In the genomic region with DNA sequence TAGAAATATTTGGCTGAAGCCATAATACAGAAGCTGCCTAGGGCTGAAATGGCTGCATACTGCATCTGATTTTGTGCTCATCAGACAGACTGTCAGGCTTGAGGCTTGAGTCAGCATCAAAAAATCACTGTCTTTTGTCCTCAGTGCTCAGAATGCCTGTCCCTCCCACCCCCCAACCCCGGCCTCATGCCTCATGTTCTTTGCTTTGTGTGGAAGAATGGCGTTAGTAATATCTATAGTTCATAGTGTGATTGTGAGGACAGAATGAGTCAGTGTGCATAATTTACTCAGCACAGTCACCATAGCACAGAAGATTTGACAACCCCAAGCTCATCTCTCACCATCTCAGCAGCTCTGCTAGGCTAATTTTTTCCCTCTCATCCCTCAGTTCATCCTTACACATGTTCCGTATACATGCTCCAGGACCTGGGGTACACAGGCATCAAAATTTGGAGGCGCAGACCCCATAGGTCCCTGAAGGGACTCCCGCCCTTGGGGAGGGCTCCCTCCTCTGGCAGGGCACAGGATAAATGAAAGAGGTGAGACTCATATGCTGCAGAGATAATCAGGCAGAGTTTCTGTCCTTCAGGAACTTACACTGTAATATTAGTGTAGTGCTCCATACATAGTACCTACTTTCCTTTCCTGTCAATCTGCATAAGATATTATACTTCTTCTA, we compare ENCODE assay signal across 14 cellular contexts.
DNase-seq lines count a peak whose midpoint lies in the region; ATAC-seq and TF ChIP-seq lines count a peak whose summit lies in the region.
"Had no signal": no experiment of that assay in that cellular context is flagged by ENCODE, and none has a peak within 500 bp of the region (broad histone marks: within the 10 kb centered on the region; RNA-seq: fewer than 3 reads in every experiment).

No MANE protein-coding gene starts in this region.

- peak; percentile 26 for TF ChIP-seq CTCF in C4-2B (conservative IDR thresholded peaks at IDR 0.05)
- peak; percentile 20; the same call in 1 of the 2 replicates for TF ChIP-seq CTCF in PC-3 (conservative IDR thresholded peaks at IDR 0.05; ENCODE audit: low read depth, low read length)
- no peak for TF ChIP-seq CTCF in dorsolateral prefrontal cortex (IDR thresholded peaks at IDR 0.05 in 54 of 56, conservative IDR thresholded peaks at IDR 0.05 in 2 of 56; ENCODE audit: low read depth in 1 of 56, partially characterized antibody in 56 of 56)

- H3K4me1 ChIP-seq in PC-3 (ENCODE audit: insufficient read depth, low read length), result no peaks in the 10 kb centered on the region
- H3K4me1 ChIP-seq: HAP-1 had no signal

- no peak overlapping the region for H3K4me3 ChIP-seq in PC-3 (ENCODE audit: low read length)
- H3K4me3 ChIP-seq in dorsolateral prefrontal cortex, result no peak overlapping the region
- H3K4me3 ChIP-seq: HAP-1, mucosa of descending colon had no signal

- ATAC-seq in GM18868 (IDR thresholded peaks at IDR 0.05; ENCODE audit: unreplicated experiment) (peak; percentile 89), PC-3 (no peak), esophagus mucosa (peak; percentile 32)
- ATAC-seq: mucosa of descending colon had no signal

- no peaks in the 10 kb centered on the region for H4K20me1 ChIP-seq in PC-3 (ENCODE audit: low read length)

- POLR2A ChIA-PET in PC-3 (lab: Charles Lee; ENCODE audit: unreplicated experiment), result no interaction called here

- BruUV-seq in PC-3 (replicated peaks; lab: Mats Ljungman, UMichigan), result no TSS peak

- H3F3A ChIP-seq in PC-3 (ENCODE audit: low read length, unreplicated experiment), result no peaks in the 10 kb centered on the region

- H3K36me3 ChIP-seq in PC-3 (ENCODE audit: low read depth, low read length), result no peaks in the 10 kb centered on the region
- H3K36me3 ChIP-seq: HAP-1 had no signal

- H3K9me2 ChIP-seq in PC-3 (replicated peaks; ENCODE audit: low read length), result no peaks in the 10 kb centered on the region

- no peaks in the 10 kb centered on the region for H3K79me2 ChIP-seq in PC-3 (ENCODE audit: low read length)

- no peaks in the 10 kb centered on the region for H3K9me3 ChIP-seq in PC-3 (ENCODE audit: low read length)
- H3K9me3 ChIP-seq: HAP-1, mucosa of descending colon had no signal

- no peak overlapping the region for H2AFZ ChIP-seq in PC-3 (ENCODE audit: low read length)

- no peak overlapping the region for H3K27ac ChIP-seq in C4-2B
- H3K27ac ChIP-seq in PC-3 (ENCODE audit: low read length), result no peak overlapping the region
- no peak overlapping the region for H3K27ac ChIP-seq in dorsolateral prefrontal cortex

- CTCF ChIA-PET in PC-3 (lab: Charles Lee), result no interaction called here

- no peaks in the 10 kb centered on the region for H3K27me3 ChIP-seq in PC-3 (ENCODE audit: low read length)
- H3K27me3 ChIP-seq in dorsolateral prefrontal cortex, result peaks cover 0 to 3% (median 0%) of the 10 kb centered on the region in 45 donors

- no peak overlapping the region for H3K4me2 ChIP-seq in PC-3 (ENCODE audit: low read length)

- no peak overlapping the region for H3K9ac ChIP-seq in PC-3 (ENCODE audit: low read length)

- intact Hi-C loops in PC-3 (cut with micrococcal nuclease) (no loop called here), dorsolateral prefrontal cortex (cut with DNase I) (no loop called here)

- DNase-seq in PC-3, result peak; percentile 6
- DNase-seq in dorsolateral prefrontal cortex, result no peak
- no peak for DNase-seq in NCI-H1105 (lab: John Stamatoyannopoulos, UW)
- no peak for DNase-seq in amygdala (lab: John Stamatoyannopoulos, UW)
- DNase-seq in SIG-M5 (lab: John Stamatoyannopoulos, UW), result no peak
- DNase-seq: activated effector memory CD4-positive, alpha-beta T cell treated with Interleukin-2 at 50 U/mL for 16 hours; mucosa of descending colon; NCI-H1092; stimulated activated CD8-positive, alpha-beta memory T cell treated with anti-CD3 and anti-CD28 coated beads, Interleukin-4, amount 100 ng/mL, for 48 hours; T1000 had no signal

Comparison
In these comparisons a context has a peak if more than half of its experiments do, and no peak if none do; other contexts are left out.
1. CTCF ChIP-seq: peak in C4-2B (single experiment) and PC-3 (single experiment); none in dorsolateral prefrontal cortex (0 of 56).